2 cellular contexts compared by ENCODE assay signal in the genomic region with DNA sequence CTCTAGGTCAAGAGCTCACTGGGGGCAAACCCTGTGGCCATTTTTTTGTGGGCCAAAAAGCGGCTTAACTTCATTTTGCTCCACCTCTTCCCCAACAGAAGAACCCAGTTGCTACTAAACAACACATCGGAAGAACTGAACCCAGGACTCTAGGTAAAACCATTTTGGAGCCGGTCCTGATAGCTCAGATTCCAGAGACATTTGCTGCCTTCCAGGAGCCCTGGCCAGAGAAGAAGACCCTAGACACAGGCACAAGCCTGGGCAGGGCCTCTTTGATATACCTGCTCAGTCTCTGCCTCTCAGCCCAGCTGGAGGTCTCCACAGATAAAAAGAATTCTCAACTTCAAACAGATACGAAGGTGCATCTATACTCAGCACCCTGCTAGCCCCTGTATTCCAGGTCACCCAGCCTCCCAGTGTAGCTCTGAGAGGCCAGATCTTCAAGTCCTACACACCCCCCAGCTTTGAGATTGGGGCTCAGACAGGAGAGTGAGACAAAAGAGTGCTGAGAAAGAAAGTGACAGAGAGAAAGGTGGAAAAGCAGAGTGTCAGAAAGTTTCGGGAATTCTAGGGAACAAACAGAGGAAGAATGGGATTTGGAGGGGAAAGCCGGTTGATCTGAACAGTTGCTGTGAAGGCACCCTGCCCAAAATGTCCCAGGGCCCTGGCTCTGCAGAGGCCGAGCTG.
A peak's percentile ranks its signal among the peaks of the same experiment; 100 is the strongest.
TF ChIP-seq lines count a peak whose summit lies in the region.

No MANE protein-coding gene starts in this region.

TF ChIP-seq in GM12891, 5 proteins besides CTCF, POLR2A, EP300 and RAD21:
- no peak for TF ChIP-seq SPI1 (IDR thresholded peaks at IDR 0.05; ENCODE audit: low read depth, low read length)
- TF ChIP-seq POU2F2 (IDR thresholded peaks at IDR 0.05; ENCODE audit: low read depth, low read length) = no peak
- TF ChIP-seq TAF1 (IDR thresholded peaks at IDR 0.05; ENCODE audit: low read depth, low read length) = no peak
- no peak for TF ChIP-seq PAX5 (IDR thresholded peaks at IDR 0.05; ENCODE audit: insufficient read depth, low read length, severe bottlenecking)
- TF ChIP-seq POLR2AphosphoS5 (IDR thresholded peaks at IDR 0.05; ENCODE audit: low read depth, low read length) = no peak

TF ChIP-seq in K562, 482 proteins besides CTCF, POLR2A, EP300 and RAD21:
- TF ChIP-seq NCOA6 (IDR thresholded peaks at IDR 0.05) (no peak), LARP7 (IDR thresholded peaks at IDR 0.05) (no peak), NR4A1 (CRISPR knock-in tag; IDR thresholded peaks at IDR 0.05) (no peak), NR4A1 (tag; IDR thresholded peaks at IDR 0.05) (0 out of 2 replicates have a peak, but pooled peaks have one; percentile 6), PPARD (CRISPR knock-in tag; IDR thresholded peaks at IDR 0.05) (no peak), BCLAF1 (IDR thresholded peaks at IDR 0.05; ENCODE audit: borderline replicate concordance in 1 of 2, control insufficient read depth in 1 of 2, low read depth in 2 of 2, low read length in 1 of 2) (no peak), BRF1 (IDR thresholded peaks at IDR 0.05; ENCODE audit: borderline replicate concordance, extremely low read depth, insufficient read length) (no peak), TAF15 (IDR thresholded peaks at IDR 0.05; ENCODE audit: low read depth, low read length) (no peak), ZNF592 (IDR thresholded peaks at IDR 0.05) (peak; percentile 22), ZNF239 (CRISPR knock-in tag; IDR thresholded peaks at IDR 0.05) (no peak), PRPF4 (IDR thresholded peaks at IDR 0.05; ENCODE audit: insufficient read depth, low read depth, low read length, poor library complexity, severe bottlenecking) (no peak), TGIF2 (CRISPR knock-in tag; IDR thresholded peaks at IDR 0.05) (no peak)
- TF ChIP-seq, protein P1, sequence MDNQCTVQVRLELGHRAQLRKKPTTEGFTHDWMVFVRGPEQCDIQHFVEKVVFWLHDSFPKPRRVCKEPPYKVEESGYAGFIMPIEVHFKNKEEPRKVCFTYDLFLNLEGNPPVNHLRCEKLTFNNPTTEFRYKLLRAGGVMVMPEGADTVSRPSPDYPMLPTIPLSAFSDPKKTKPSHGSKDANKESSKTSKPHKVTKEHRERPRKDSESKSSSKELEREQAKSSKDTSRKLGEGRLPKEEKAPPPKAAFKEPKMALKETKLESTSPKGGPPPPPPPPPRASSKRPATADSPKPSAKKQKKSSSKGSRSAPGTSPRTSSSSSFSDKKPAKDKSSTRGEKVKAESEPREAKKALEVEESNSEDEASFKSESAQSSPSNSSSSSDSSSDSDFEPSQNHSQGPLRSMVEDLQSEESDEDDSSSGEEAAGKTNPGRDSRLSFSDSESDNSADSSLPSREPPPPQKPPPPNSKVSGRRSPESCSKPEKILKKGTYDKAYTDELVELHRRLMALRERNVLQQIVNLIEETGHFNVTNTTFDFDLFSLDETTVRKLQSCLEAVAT (IDR thresholded peaks at IDR 0.05) = no peak
- TF ChIP-seq, protein P2, sequence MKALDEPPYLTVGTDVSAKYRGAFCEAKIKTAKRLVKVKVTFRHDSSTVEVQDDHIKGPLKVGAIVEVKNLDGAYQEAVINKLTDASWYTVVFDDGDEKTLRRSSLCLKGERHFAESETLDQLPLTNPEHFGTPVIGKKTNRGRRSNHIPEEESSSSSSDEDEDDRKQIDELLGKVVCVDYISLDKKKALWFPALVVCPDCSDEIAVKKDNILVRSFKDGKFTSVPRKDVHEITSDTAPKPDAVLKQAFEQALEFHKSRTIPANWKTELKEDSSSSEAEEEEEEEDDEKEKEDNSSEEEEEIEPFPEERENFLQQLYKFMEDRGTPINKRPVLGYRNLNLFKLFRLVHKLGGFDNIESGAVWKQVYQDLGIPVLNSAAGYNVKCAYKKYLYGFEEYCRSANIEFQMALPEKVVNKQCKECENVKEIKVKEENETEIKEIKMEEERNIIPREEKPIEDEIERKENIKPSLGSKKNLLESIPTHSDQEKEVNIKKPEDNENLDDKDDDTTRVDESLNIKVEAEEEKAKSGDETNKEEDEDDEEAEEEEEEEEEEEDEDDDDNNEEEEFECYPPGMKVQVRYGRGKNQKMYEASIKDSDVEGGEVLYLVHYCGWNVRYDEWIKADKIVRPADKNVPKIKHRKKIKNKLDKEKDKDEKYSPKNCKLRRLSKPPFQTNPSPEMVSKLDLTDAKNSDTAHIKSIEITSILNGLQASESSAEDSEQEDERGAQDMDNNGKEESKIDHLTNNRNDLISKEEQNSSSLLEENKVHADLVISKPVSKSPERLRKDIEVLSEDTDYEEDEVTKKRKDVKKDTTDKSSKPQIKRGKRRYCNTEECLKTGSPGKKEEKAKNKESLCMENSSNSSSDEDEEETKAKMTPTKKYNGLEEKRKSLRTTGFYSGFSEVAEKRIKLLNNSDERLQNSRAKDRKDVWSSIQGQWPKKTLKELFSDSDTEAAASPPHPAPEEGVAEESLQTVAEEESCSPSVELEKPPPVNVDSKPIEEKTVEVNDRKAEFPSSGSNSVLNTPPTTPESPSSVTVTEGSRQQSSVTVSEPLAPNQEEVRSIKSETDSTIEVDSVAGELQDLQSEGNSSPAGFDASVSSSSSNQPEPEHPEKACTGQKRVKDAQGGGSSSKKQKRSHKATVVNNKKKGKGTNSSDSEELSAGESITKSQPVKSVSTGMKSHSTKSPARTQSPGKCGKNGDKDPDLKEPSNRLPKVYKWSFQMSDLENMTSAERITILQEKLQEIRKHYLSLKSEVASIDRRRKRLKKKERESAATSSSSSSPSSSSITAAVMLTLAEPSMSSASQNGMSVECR (CRISPR knock-in tag; IDR thresholded peaks at IDR 0.05) = peak; percentile 27; the same call in 1 of the 2 replicates
TF ChIP-seq in K562: peak in this region for 3.
